Comparison of ENCODE assay signal across 8 cellular contexts in the genomic region with DNA sequence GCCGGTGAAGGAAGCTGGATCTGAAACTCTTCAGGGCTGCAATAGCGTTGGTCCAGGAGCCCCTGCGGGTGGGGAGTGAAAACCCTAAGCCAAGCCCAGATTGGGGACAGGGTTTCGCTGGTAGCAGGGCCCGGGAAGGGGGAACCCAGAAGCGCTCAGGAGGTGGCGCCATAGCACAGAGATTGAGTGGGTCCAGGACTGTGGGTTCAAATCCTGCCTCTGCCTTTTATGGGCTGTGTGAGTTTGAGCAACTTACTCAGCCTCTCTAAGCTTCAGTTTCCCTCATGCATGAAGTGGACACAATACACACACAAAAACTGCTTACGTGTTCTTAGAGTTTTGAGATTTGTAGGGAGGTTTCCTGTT. TPM values are rescaled to one million over a fixed set of nuclear protein-coding genes. Genes with fewer than 3 reads are reported as not detected.
DNase-seq lines count a peak whose midpoint lies in the region; TF ChIP-seq lines count a peak whose summit lies in the region.

No MANE protein-coding gene starts in this region.

- POLR2A ChIA-PET in BJ (lab: Charles Lee), result no interaction called here
- POLR2A ChIA-PET in activated CD4-positive, alpha-beta T cell treated with anti-CD3 and anti-CD28 coated beads, Interleukin-2, amount 10 ng/mL, durations not matched to agents 7 days and 5 days (lab: Charles Lee), result no interaction called here

- TF ChIP-seq CTCF in BJ (IDR thresholded peaks at IDR 0.05; ENCODE audit: insufficient read depth, low read depth, low read length) (peak; percentile 22; the same call in 1 of the 2 replicates), KMS-11 (conservative IDR thresholded peaks at IDR 0.05; ENCODE audit: low read depth, low read length) (peak; percentile 60)

- no peaks in the 10 kb centered on the region for H3K4me1 Mint-ChIP-seq in activated CD4-positive, alpha-beta T cell treated with anti-CD3 and anti-CD28 coated beads, Interleukin-2, amount 10 ng/mL, durations not matched to agents 7 days and 5 days

- H3K36me3 ChIP-seq in BJ (ENCODE audit: control insufficient read depth, insufficient read depth, low read length) (no peaks in the 10 kb centered on the region), KMS-11 (ENCODE audit: insufficient read depth) (no peaks in the 10 kb centered on the region)

- no peaks in the 10 kb centered on the region for H3K36me3 Mint-ChIP-seq in activated CD4-positive, alpha-beta T cell treated with anti-CD3 and anti-CD28 coated beads, Interleukin-2, amount 10 ng/mL, durations not matched to agents 7 days and 5 days (ENCODE audit: low read depth)

- H3K9ac ChIP-seq in KMS-11, result no peak overlapping the region

- no peak overlapping the region for H3K27ac ChIP-seq in KMS-11

- H3K27ac Mint-ChIP-seq in activated CD4-positive, alpha-beta T cell treated with anti-CD3 and anti-CD28 coated beads, Interleukin-2, amount 10 ng/mL, durations not matched to agents 7 days and 5 days, result no peak overlapping the region

- no peak for DNase-seq in BJ (ENCODE audit: low read depth)
- DNase-seq in activated CD4-positive, alpha-beta T cell treated with anti-CD3 and anti-CD28 coated beads, Interleukin-2, amount 10 ng/mL, durations not matched to agents 7 days and 5 days, result peak; percentile 74
- DNase-seq in erythroblast (lab: John Stamatoyannopoulos, UW), result peak; percentile 56 to 67
- peak; percentile 66 for DNase-seq in stimulated activated CD4-positive, alpha-beta T cell treated with anti-CD3 and anti-CD28 coated beads, Interleukin-1b, Interleukin-23, amount 100 ng/mL, for 48 hours
- no peak for DNase-seq in NCI-H510A (lab: John Stamatoyannopoulos, UW)
- no peak for DNase-seq in kidney glomerular epithelial cell (lab: John Stamatoyannopoulos, UW)
- DNase-seq in NCI-H2029 (lab: John Stamatoyannopoulos, UW), result no peak

- CTCF ChIA-PET in BJ (lab: Yijun Ruan, JAX), result no interaction called here
- CTCF ChIA-PET in activated CD4-positive, alpha-beta T cell treated with anti-CD3 and anti-CD28 coated beads, Interleukin-2, amount 10 ng/mL, durations not matched to agents 7 days and 5 days (lab: Charles Lee), result interaction anchor here (0.5 to 1.9 kb wide), 6 partner anchors 111 to 320 kb away, joined by 3 to 5 read pairs (median 4); partner anchors contain the start of genes PLEKHG2 and SAMD4B

- 0 out of 2 replicates have a peak, but pooled peaks cover 3% of the 10 kb centered on the region for H3K27me3 ChIP-seq in BJ (ENCODE audit: control insufficient read depth, insufficient read depth, low read length)
- no peaks in the 10 kb centered on the region for H3K27me3 ChIP-seq in KMS-11 (ENCODE audit: insufficient read depth, low read depth)

- no peak for TF ChIP-seq POLR2A in erythroblast (IDR thresholded peaks at IDR 0.05; ENCODE audit: low read length)

- H3K4me3 ChIP-seq in BJ (ENCODE audit: low read depth, low read length), result no peak overlapping the region
- no peak overlapping the region for H3K4me3 ChIP-seq in KMS-11 (IDR thresholded peaks at IDR 0.05; ENCODE audit: insufficient read depth, low read depth, low read length)

- H3K4me1 ChIP-seq in KMS-11 (ENCODE audit: low read depth, poor library complexity, severe bottlenecking), result no peaks in the 10 kb centered on the region

- H3K9me3 Mint-ChIP-seq in activated CD4-positive, alpha-beta T cell treated with anti-CD3 and anti-CD28 coated beads, Interleukin-2, amount 10 ng/mL, durations not matched to agents 7 days and 5 days, result no peaks in the 10 kb centered on the region

- H3K4me2 ChIP-seq in KMS-11, result no peak overlapping the region

- peaks cover 7% of the 10 kb centered on the region for H3K27me3 Mint-ChIP-seq in activated CD4-positive, alpha-beta T cell treated with anti-CD3 and anti-CD28 coated beads, Interleukin-2, amount 10 ng/mL, durations not matched to agents 7 days and 5 days

- no peaks in the 10 kb centered on the region for H4K20me1 ChIP-seq in KMS-11 (ENCODE audit: insufficient read depth)

- H3K79me2 ChIP-seq in KMS-11 (ENCODE audit: insufficient read depth, low read depth), result no peaks in the 10 kb centered on the region

- H2AFZ ChIP-seq in KMS-11 (ENCODE audit: low read depth), result no peak overlapping the region

- H3K4me3 Mint-ChIP-seq in activated CD4-positive, alpha-beta T cell treated with anti-CD3 and anti-CD28 coated beads, Interleukin-2, amount 10 ng/mL, durations not matched to agents 7 days and 5 days, result no peak overlapping the region

RNA-seq across cellular contexts. Expression of gene SYCN, which starts 8.3 kb away (rescaled TPM):
- polyA plus RNA-seq in BJ (2011; rRNA removed), result not detected in 2 replicates
- not detected in 2 replicates for polyA minus RNA-seq in BJ (2011; rRNA and poly(A)+ RNA removed)
- not detected for total RNA-seq in activated CD4-positive, alpha-beta T cell treated with anti-CD3 and anti-CD28 coated beads, Interleukin-2, amount 10 ng/mL, durations not matched to agents 7 days and 5 days

RNA-seq across cellular contexts. Expression of gene NCCRP1, which starts 15.6 kb away (rescaled TPM):
- polyA plus RNA-seq in BJ (2011; rRNA removed), result 0.04 TPM in 2 replicates
- polyA minus RNA-seq in BJ (2011; rRNA and poly(A)+ RNA removed), result not detected in 2 replicates
- not detected for total RNA-seq in activated CD4-positive, alpha-beta T cell treated with anti-CD3 and anti-CD28 coated beads, Interleukin-2, amount 10 ng/mL, durations not matched to agents 7 days and 5 days

RNA-seq across cellular contexts. Expression of gene IFNL3, which starts 32.4 kb away (rescaled TPM):
- not detected in 2 replicates for polyA plus RNA-seq in BJ (2011; rRNA removed)
- not detected in 2 replicates for polyA minus RNA-seq in BJ (2011; rRNA and poly(A)+ RNA removed)
- total RNA-seq in activated CD4-positive, alpha-beta T cell treated with anti-CD3 and anti-CD28 coated beads, Interleukin-2, amount 10 ng/mL, durations not matched to agents 7 days and 5 days, result not detected

RNA-seq across cellular contexts. Expression of gene IFNL4, which starts 36.3 kb away (rescaled TPM):
- not detected in 2 replicates for polyA plus RNA-seq in BJ (2011; rRNA removed)
- not detected in 2 replicates for polyA minus RNA-seq in BJ (2011; rRNA and poly(A)+ RNA removed)
- not detected for total RNA-seq in activated CD4-positive, alpha-beta T cell treated with anti-CD3 and anti-CD28 coated beads, Interleukin-2, amount 10 ng/mL, durations not matched to agents 7 days and 5 days

RNA-seq across cellular contexts. Expression of gene IFNL2, which starts 55.8 kb away (rescaled TPM):
- polyA plus RNA-seq in BJ (2011; rRNA removed), result not detected in 2 replicates
- not detected in 2 replicates for polyA minus RNA-seq in BJ (2011; rRNA and poly(A)+ RNA removed)
- not detected for total RNA-seq in activated CD4-positive, alpha-beta T cell treated with anti-CD3 and anti-CD28 coated beads, Interleukin-2, amount 10 ng/mL, durations not matched to agents 7 days and 5 days

Comparison
In these comparisons a context has a peak if more than half of its experiments do, and no peak if none do; other contexts are left out.
1. DNase-seq: peak in activated CD4-positive, alpha-beta T cell treated with anti-CD3 and anti-CD28 coated beads, Interleukin-2, amount 10 ng/mL, durations not matched to agents 7 days and 5 days (single experiment), erythroblast (2 of 2) and stimulated activated CD4-positive, alpha-beta T cell treated with anti-CD3 and anti-CD28 coated beads, Interleukin-1b, Interleukin-23, amount 100 ng/mL, for 48 hours (single experiment); none in BJ (single experiment), NCI-H510A (single experiment), kidney glomerular epithelial cell (single experiment) and NCI-H2029 (single experiment).